In genomic region chr7:24477807-24478655, GRCh38 we compare ENCODE assay signal across 1 cellular context.
TF ChIP-seq lines count a peak whose summit lies in the region.

No MANE protein-coding gene starts in this region.

TF ChIP-seq in SK-N-SH, 30 proteins besides CTCF, POLR2A, EP300 and RAD21 (continued from another document):
- TF ChIP-seq SMC3 (IDR thresholded peaks at IDR 0.05; ENCODE audit: low read depth, low read length) (no peak), POLR2AphosphoS5 (IDR thresholded peaks at IDR 0.05; ENCODE audit: low read depth, low read length) (no peak), NFIC (IDR thresholded peaks at IDR 0.05; ENCODE audit: borderline replicate concordance) (no peak; the same call in 1 of the 2 replicates), GABPA (IDR thresholded peaks at IDR 0.05; ENCODE audit: low read depth) (no peak), JUND (IDR thresholded peaks at IDR 0.05) (peak; percentile 80), TEAD4 (IDR thresholded peaks at IDR 0.05; ENCODE audit: borderline replicate concordance, insufficient read depth) (no peak), ELF1 (IDR thresholded peaks at IDR 0.05) (no peak), GATA2 (CRISPR knock-in tag; IDR thresholded peaks at IDR 0.05) (no peak), FOXM1 (IDR thresholded peaks at IDR 0.05; ENCODE audit: low read depth) (no peak), MEF2A (IDR thresholded peaks at IDR 0.05; ENCODE audit: borderline replicate concordance, low read depth) (no peak), YY1 (IDR thresholded peaks at IDR 0.05; ENCODE audit: low read depth) (no peak)
- TF ChIP-seq, protein P1, sequence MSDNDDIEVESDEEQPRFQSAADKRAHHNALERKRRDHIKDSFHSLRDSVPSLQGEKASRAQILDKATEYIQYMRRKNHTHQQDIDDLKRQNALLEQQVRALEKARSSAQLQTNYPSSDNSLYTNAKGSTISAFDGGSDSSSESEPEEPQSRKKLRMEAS (IDR thresholded peaks at IDR 0.05; ENCODE audit: low read depth) = peak; percentile 52; the same call in 1 of the 2 replicates
